Comparison of ENCODE assay signal across 21 cellular contexts in the genomic region with DNA sequence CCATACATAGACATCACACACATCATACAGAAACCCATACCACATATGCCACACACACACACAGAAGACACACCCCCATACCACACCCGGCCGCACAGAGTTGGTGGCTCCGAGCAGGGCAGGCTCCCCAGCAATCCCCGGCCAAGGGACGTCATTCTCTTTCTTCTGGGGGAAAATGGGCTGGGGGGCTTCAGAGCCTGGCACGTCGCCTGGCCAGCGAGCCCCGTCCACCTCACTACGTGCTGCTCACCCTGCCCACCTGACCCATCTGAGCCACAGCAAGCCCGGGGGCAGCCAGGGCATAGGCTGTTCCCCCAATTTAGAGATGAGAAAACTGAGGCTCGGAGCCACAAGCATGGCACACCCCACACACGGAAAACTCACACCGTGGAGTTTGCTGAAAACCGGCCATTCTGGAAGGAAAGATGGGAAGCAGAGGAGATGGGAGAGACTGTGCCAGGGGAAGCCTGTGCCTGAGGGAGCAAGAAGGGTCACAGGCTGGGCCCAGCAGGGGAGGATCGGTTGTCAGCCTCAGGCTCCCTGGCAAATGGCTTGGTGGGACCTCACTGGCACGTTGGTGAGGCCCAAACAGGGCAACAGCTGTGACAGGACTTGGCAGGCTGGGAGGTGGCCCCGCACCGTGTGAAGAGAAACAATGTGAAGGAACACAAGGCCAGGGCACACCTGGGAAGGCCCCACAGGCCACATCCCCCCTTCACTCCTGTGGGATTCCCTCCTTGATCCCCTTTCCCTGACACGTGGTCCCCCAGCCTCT.
DNase-seq lines count a peak whose midpoint lies in the region; ATAC-seq, FAIRE-seq and TF ChIP-seq lines count a peak whose summit lies in the region.
"Had no signal": no experiment of that assay in that cellular context is flagged by ENCODE, and none has a peak within 500 bp of the region (broad histone marks: within the 10 kb centered on the region; RNA-seq: fewer than 3 reads in every experiment).

No MANE protein-coding gene starts in this region.

- no peak overlapping the region for H2AFZ ChIP-seq in neuronal stem cell (ENCODE audit: low read length)

- peak overlapping the region; percentile 31 for H2AK5ac ChIP-seq in neuronal stem cell (ENCODE audit: low read depth, low read length)

- peaks cover 2% of the 10 kb centered on the region for H3K79me1 ChIP-seq in neuronal stem cell (ENCODE audit: low read depth, low read length)

- H3K27ac ChIP-seq in RWPE2 (ENCODE audit: poor library complexity, severe bottlenecking) = no peak overlapping the region
- H3K27ac ChIP-seq in neuronal stem cell (replicated peaks; ENCODE audit: low read length) = no peak overlapping the region
- H3K27ac ChIP-seq: BLaER1 treated with 17β-estradiol and CSF1 and Interleukin-3, amounts not matched to agents 10 nM and 100 nM; KMS-11 had no signal

- H3K9me3 Mint-ChIP-seq in CD14-positive monocyte = no peaks in the 10 kb centered on the region
- H3K9me3 Mint-ChIP-seq: CD8-positive, alpha-beta T cell had no signal

- H3K4me1 ChIP-seq in RWPE2 (ENCODE audit: insufficient read depth, poor library complexity, severe bottlenecking) (no peaks in the 10 kb centered on the region), neuronal stem cell (ENCODE audit: control insufficient read depth in 2 of 2, insufficient read depth in 1 of 2, low read depth in 1 of 2, low read length in 2 of 2) (peaks cover 0 to 18% of the 10 kb centered on the region in 2 donors)

- ATAC-seq in RWPE2 (ENCODE audit: low read depth) (no peak), HG02610 (IDR thresholded peaks at IDR 0.05; ENCODE audit: unreplicated experiment) (no peak)
- ATAC-seq: CD8-positive, alpha-beta T cell had no signal

- peak overlapping the region; percentile 56 for H3K9ac ChIP-seq in neuronal stem cell (ENCODE audit: low read depth, low read length, poor library complexity)
- H3K9ac ChIP-seq: BLaER1 treated with 17β-estradiol and CSF1 and Interleukin-3, amounts not matched to agents 10 nM and 100 nM; KMS-11 had no signal

- peak overlapping the region; percentile 8 for H3K23ac ChIP-seq in neuronal stem cell (ENCODE audit: low read depth, low read length, poor library complexity)

- H3K14ac ChIP-seq in neuronal stem cell (ENCODE audit: low read length) = no peak overlapping the region

- H3K4ac ChIP-seq in neuronal stem cell (ENCODE audit: low read length) = peak overlapping the region; percentile 86

- TF ChIP-seq CTCF in CD14-positive monocyte (IDR thresholded peaks at IDR 0.05) = no peak
- no peak for TF ChIP-seq CTCF in RWPE2 (IDR thresholded peaks at IDR 0.05; ENCODE audit: poor library complexity, severe bottlenecking)

- H3K27me3 Mint-ChIP-seq in CD14-positive monocyte (ENCODE audit: low read depth in 3 of 3) = peaks cover 0 to 3% (median 2%) of the 10 kb centered on the region in 3 donors

- H3K4me3 Mint-ChIP-seq in CD14-positive monocyte = no peak overlapping the region
- H3K4me3 Mint-ChIP-seq: CD8-positive, alpha-beta T cell; HFFc6 had no signal

- H3K27ac Mint-ChIP-seq in CD14-positive monocyte = no peak overlapping the region
- H3K27ac Mint-ChIP-seq: CD8-positive, alpha-beta T cell; HFFc6 had no signal

- H3K4me3 ChIP-seq in RWPE2 (ENCODE audit: severe bottlenecking) = no peak overlapping the region
- H3K4me3 ChIP-seq in neuronal stem cell (ENCODE audit: low read length in 2 of 2) = peak overlapping the region in 1 of 2 donors; percentile 67
- H3K4me3 ChIP-seq: BLaER1 treated with 17β-estradiol and CSF1 and Interleukin-3, amounts not matched to agents 10 nM and 100 nM had no signal

- intact Hi-C loops in CD14-positive monocyte (cut with micrococcal nuclease) = no loop called here

- no peaks in the 10 kb centered on the region for H3K9me3 ChIP-seq in RWPE2 (ENCODE audit: severe bottlenecking)
- no peaks in the 10 kb centered on the region for H3K9me3 ChIP-seq in neuronal stem cell (replicated peaks in 1 of 2; ENCODE audit: control insufficient read depth in 2 of 2, insufficient read depth in 1 of 2, low read depth in 1 of 2, low read length in 2 of 2)
- H3K9me3 ChIP-seq: BLaER1 treated with 17β-estradiol and CSF1 and Interleukin-3, amounts not matched to agents 10 nM and 100 nM had no signal

- H3K27me3 ChIP-seq in RWPE2 (ENCODE audit: insufficient read depth, poor library complexity, severe bottlenecking) (no peaks in the 10 kb centered on the region), neuronal stem cell (ENCODE audit: control insufficient read depth in 3 of 3, insufficient read depth in 3 of 3, low read depth in 1 of 3, low read length in 3 of 3) (peaks cover 0 to 4% (median 2%) of the 10 kb centered on the region in 3 experiments)
- H3K27me3 ChIP-seq: BLaER1 treated with 17β-estradiol and CSF1 and Interleukin-3, amounts not matched to agents 10 nM and 100 nM had no signal

- no peaks in the 10 kb centered on the region for H3K4me1 Mint-ChIP-seq in CD14-positive monocyte

- no peak overlapping the region for H4K8ac ChIP-seq in neuronal stem cell (ENCODE audit: low read depth, low read length)

- no peaks in the 10 kb centered on the region for H3K36me3 Mint-ChIP-seq in CD14-positive monocyte
- H3K36me3 Mint-ChIP-seq: CD8-positive, alpha-beta T cell had no signal

- peak overlapping the region; percentile 11 for H2BK12ac ChIP-seq in neuronal stem cell (ENCODE audit: low read length)

- no peak for FAIRE-seq in frontal cortex (lab: Jason Lieb, UNC)

- WGBS in neuronal stem cell (ENCODE audit: extremely low coverage in 2 of 2, insufficient read length in 2 of 2, insufficient replicate concordance in 1 of 2), 2 donors = no CpG with 5 or more reads among the region's 20 CpGs

- DNase-seq in DMS53 (lab: John Stamatoyannopoulos, UW) (peak; percentile 29), DMS53 treated with DMSO at 0.1 percent for 48 hours (lab: John Stamatoyannopoulos, UW; ENCODE audit: unreplicated experiment) (no peak), CD14-positive monocyte (ENCODE audit: low spot score) (peak; percentile 17), RWPE2 (ENCODE audit: low spot score) (peak; percentile 25), neuronal stem cell (ENCODE audit: low spot score) (no peak), frontal cortex (ENCODE audit: low spot score in 2 of 2) (no peak), DMS153 (lab: John Stamatoyannopoulos, UW) (no peak)
- DNase-seq: 8988T; Calu3; CD8-positive, alpha-beta T cell; H7; HFFc6; NCI-H1092 treated with DMSO at 0.1 percent for 48 hours; NCI-H1436 treated with DMSO at 0.1 percent for 48 hours; NCI-H2029 treated with DMSO at 0.1 percent for 48 hours; NCI-H226; NCI-H510A treated with DMSO at 0.1 percent for 48 hours; Right ventricle myocardium superior had no signal

- peak overlapping the region; percentile 90 for H2BK5ac ChIP-seq in neuronal stem cell (ENCODE audit: low read length)

- no peak overlapping the region for H3K4me2 ChIP-seq in neuronal stem cell (ENCODE audit: insufficient read depth, low read length, poor library complexity, severe bottlenecking)
- H3K4me2 ChIP-seq: BLaER1 treated with 17β-estradiol and CSF1 and Interleukin-3, amounts not matched to agents 10 nM and 100 nM; KMS-11 had no signal

- peak overlapping the region; percentile 81 for H2BK15ac ChIP-seq in neuronal stem cell (ENCODE audit: low read length)

- H3K36me3 ChIP-seq in RWPE2 (ENCODE audit: low read depth) = no peaks in the 10 kb centered on the region
- H3K36me3 ChIP-seq in neuronal stem cell (replicated peaks in 1 of 2; ENCODE audit: control insufficient read depth in 2 of 2, insufficient read depth in 2 of 2, low read length in 2 of 2) = no peaks in the 10 kb centered on the region
- H3K36me3 ChIP-seq: BLaER1 treated with 17β-estradiol and CSF1 and Interleukin-3, amounts not matched to agents 10 nM and 100 nM had no signal

- H2BK120ac ChIP-seq in neuronal stem cell (ENCODE audit: low read depth, low read length) = peak overlapping the region; percentile 69

- H3K18ac ChIP-seq in neuronal stem cell (ENCODE audit: low read length) = peak overlapping the region; percentile 22

- peak overlapping the region; percentile 68 for H4K91ac ChIP-seq in neuronal stem cell (ENCODE audit: low read depth, low read length, poor library complexity)

Comparison
In these comparisons a context has a peak if more than half of its experiments do, and no peak if none do; other contexts are left out.
1. DNase-seq: peak in DMS53 (single experiment), CD14-positive monocyte (single experiment) and RWPE2 (single experiment); none in DMS53 treated with DMSO at 0.1 percent for 48 hours (single experiment), neuronal stem cell (single experiment), frontal cortex (0 of 2) and DMS153 (single experiment).